ENCODE assay signal across 8 cellular contexts in the genomic region with DNA sequence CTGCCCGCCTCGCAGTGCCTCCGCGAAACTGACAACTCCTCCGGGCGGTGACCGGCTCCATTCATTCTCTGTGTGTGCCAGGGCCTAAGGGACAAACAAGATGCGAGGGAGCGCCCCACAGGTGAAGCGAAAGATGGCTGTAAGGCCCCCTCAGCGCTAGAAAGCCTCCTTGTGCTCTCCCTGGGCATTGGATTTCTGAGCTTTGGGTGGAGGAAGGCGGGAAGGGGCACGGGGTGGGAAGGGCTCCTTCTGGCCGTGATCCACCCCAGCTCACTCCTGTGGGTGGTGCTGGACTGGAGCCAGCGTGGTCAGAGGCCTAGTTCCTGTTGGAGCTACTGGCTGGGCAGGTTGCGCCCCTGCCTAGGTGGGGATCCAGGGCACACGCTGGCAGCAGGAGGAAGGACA.
A peak's percentile ranks its signal among the peaks of the same experiment; 100 is the strongest.
DNase-seq lines count a peak whose midpoint lies in the region; ATAC-seq and TF ChIP-seq lines count a peak whose summit lies in the region.

No MANE protein-coding gene starts in this region.

- no peak; the same call in 1 of the 2 replicates for TF ChIP-seq CTCF in WERI-Rb-1 (IDR thresholded peaks at IDR 0.05; ENCODE audit: low read depth, low read length)
- no peak for TF ChIP-seq CTCF in GM13976 (IDR thresholded peaks at IDR 0.05; ENCODE audit: borderline replicate concordance, control extremely low read depth, extremely low read depth, insufficient read depth, missing control alignments)

- ATAC-seq in stimulated activated memory B cell treated with anti-CD40 and anti-IgM and Interleukin-4, amounts not matched to agents 10 μg/mL and 1 μg/mL and 100 μg/mL, for 72 hours, result no peak
- no peak for ATAC-seq in HG03565 (IDR thresholded peaks at IDR 0.05; ENCODE audit: unreplicated experiment)
- no peak for ATAC-seq in GM19351 (IDR thresholded peaks at IDR 0.05; ENCODE audit: unreplicated experiment)

- H3K27me3 Mint-ChIP-seq in stimulated activated memory B cell treated with anti-CD40 and anti-IgM and Interleukin-4, amounts not matched to agents 10 μg/mL and 1 μg/mL and 100 μg/mL, for 72 hours, result peaks cover 12% of the 10 kb centered on the region

- no peaks in the 10 kb centered on the region for H3K27me3 ChIP-seq in WERI-Rb-1 (ENCODE audit: insufficient read depth, low read depth, severe bottlenecking)

- peaks cover 5% of the 10 kb centered on the region for H3K9me3 Mint-ChIP-seq in stimulated activated memory B cell treated with anti-CD40 and anti-IgM and Interleukin-4, amounts not matched to agents 10 μg/mL and 1 μg/mL and 100 μg/mL, for 72 hours

- H3K27ac ChIP-seq in WERI-Rb-1, result peak overlapping the region; percentile 68

- DNase-seq in activated CD8-positive, alpha-beta memory T cell treated with anti-CD3 and anti-CD28 coated beads for 24 hours, result peak; percentile 68
- no peak for DNase-seq in activated CD8-positive, alpha-beta memory T cell treated with anti-CD3 and anti-CD28 coated beads, Interleukin-2, amount 50 U/mL, for 48 hours
- DNase-seq in WERI-Rb-1, result peak; percentile 62
- DNase-seq in GM13976 (ENCODE audit: low spot score), result no peak

- in situ Hi-C loops in GM13976 (cut with MboI; ENCODE audit: low sequenced_read_pairs, unreplicated experiment), result no loop called here

- no peaks in the 10 kb centered on the region; the same call in 1 of the 2 replicates for H3K36me3 ChIP-seq in WERI-Rb-1

- H3K9me3 ChIP-seq in WERI-Rb-1 (ENCODE audit: severe bottlenecking), result peaks cover 2% of the 10 kb centered on the region

- peaks cover 7% of the 10 kb centered on the region for H3K36me3 Mint-ChIP-seq in stimulated activated memory B cell treated with anti-CD40 and anti-IgM and Interleukin-4, amounts not matched to agents 10 μg/mL and 1 μg/mL and 100 μg/mL, for 72 hours

- peak overlapping the region; percentile 82 for H3K4me3 Mint-ChIP-seq in stimulated activated memory B cell treated with anti-CD40 and anti-IgM and Interleukin-4, amounts not matched to agents 10 μg/mL and 1 μg/mL and 100 μg/mL, for 72 hours

- H3K4me1 Mint-ChIP-seq in stimulated activated memory B cell treated with anti-CD40 and anti-IgM and Interleukin-4, amounts not matched to agents 10 μg/mL and 1 μg/mL and 100 μg/mL, for 72 hours, result peaks cover 29% of the 10 kb centered on the region

- H3K4me3 ChIP-seq in WERI-Rb-1 (ENCODE audit: low read depth, low read length) (peak overlapping the region; percentile 79), iPS-11a (ENCODE audit: low read depth, low read length) (peak overlapping the region; percentile 33)

- H3K27ac Mint-ChIP-seq in stimulated activated memory B cell treated with anti-CD40 and anti-IgM and Interleukin-4, amounts not matched to agents 10 μg/mL and 1 μg/mL and 100 μg/mL, for 72 hours, result peak overlapping the region; percentile 63

Comparison
In these comparisons a context has a peak if more than half of its experiments do, and no peak if none do; other contexts are left out.
1. DNase-seq: peak in activated CD8-positive, alpha-beta memory T cell treated with anti-CD3 and anti-CD28 coated beads for 24 hours (single experiment) and WERI-Rb-1 (single experiment); none in activated CD8-positive, alpha-beta memory T cell treated with anti-CD3 and anti-CD28 coated beads, Interleukin-2, amount 50 U/mL, for 48 hours (single experiment) and GM13976 (single experiment).